Comparison of ENCODE assay signal across 25 cellular contexts in genomic region chr17:57247913-57248312, GRCh38. TPM values are rescaled to one million over a fixed set of nuclear protein-coding genes. Genes with fewer than 3 reads are reported as not detected.
DNase-seq lines count a peak whose midpoint lies in the region; ATAC-seq, FAIRE-seq and TF ChIP-seq lines count a peak whose summit lies in the region.
"Had no signal": no experiment of that assay in that cellular context is flagged by ENCODE, and none has a peak within 500 bp of the region (broad histone marks: within the 10 kb centered on the region; RNA-seq: fewer than 3 reads in every experiment).

No MANE protein-coding gene starts in this region.

- no peak overlapping the region for H3K27ac ChIP-seq in A549
- no peak overlapping the region for H3K27ac ChIP-seq in K562 (ENCODE audit: extremely low read depth, low read depth, low read length)
- no peak overlapping the region for H3K27ac ChIP-seq in WERI-Rb-1
- H3K27ac ChIP-seq: 22Rv1, BLaER1 had no signal

- no peak for TF ChIP-seq POLR2A in A549 (IDR thresholded peaks at IDR 0.05; ENCODE audit: low read length)
- TF ChIP-seq POLR2A in K562 (conservative IDR thresholded peaks at IDR 0.05), result no peak

- no peaks in the 10 kb centered on the region for H3K27me3 ChIP-seq in K562 (ENCODE audit: control insufficient read depth in 2 of 2, insufficient read depth in 2 of 2, low read length in 2 of 2)
- no peaks in the 10 kb centered on the region for H3K27me3 ChIP-seq in WERI-Rb-1 (ENCODE audit: insufficient read depth, low read depth, severe bottlenecking)
- H3K27me3 ChIP-seq: BE2C, BLaER1 had no signal

- peaks cover 24% of the 10 kb centered on the region; the same call in 2 of the 3 replicates for H3K9me3 ChIP-seq in A549
- no peaks in the 10 kb centered on the region; the same call in 1 of the 2 replicates for H3K9me3 ChIP-seq in K562 (replicated peaks; ENCODE audit: control insufficient read depth, insufficient read depth, low read depth, low read length)
- peaks cover 21% of the 10 kb centered on the region for H3K9me3 ChIP-seq in WERI-Rb-1 (ENCODE audit: severe bottlenecking)
- H3K9me3 ChIP-seq: BE2C had no signal

- BruUV-seq in K562 (replicated peaks; lab: Mats Ljungman, UMichigan), result no TSS peak

- H2AFZ ChIP-seq in K562 (ENCODE audit: low read depth, low read length), result no peak overlapping the region

- H3K36me3 Mint-ChIP-seq in activated CD4-positive, alpha-beta T cell treated with anti-CD3 and anti-CD28 coated beads, Interleukin-2, amount 10 ng/mL, durations not matched to agents 24 days and 14 days (ENCODE audit: low read depth), result peaks cover 4% of the 10 kb centered on the region
- no peaks in the 10 kb centered on the region for H3K36me3 Mint-ChIP-seq in activated CD4-positive, alpha-beta T cell treated with anti-CD3 and anti-CD28 coated beads for 36 hours (ENCODE audit: low read depth)
- H3K36me3 Mint-ChIP-seq: CD14-positive monocyte; CD4-positive, alpha-beta memory T cell; CD4-positive, CD25-positive, alpha-beta regulatory T cell had no signal

- no peak overlapping the region for H3K4me3 ChIP-seq in A549
- no peak overlapping the region for H3K4me3 ChIP-seq in K562
- no peak overlapping the region for H3K4me3 ChIP-seq in WERI-Rb-1 (ENCODE audit: low read depth, low read length)
- H3K4me3 ChIP-seq: BLaER1, GM12878 had no signal

- in situ Hi-C loops in K562 (cut with MboI), result no loop called here

- TF ChIP-seq EP300 in A549 (IDR thresholded peaks at IDR 0.05), result no peak
- no peak for TF ChIP-seq EP300 in K562 (IDR thresholded peaks at IDR 0.05; ENCODE audit: low read length)

- TF ChIP-seq RAD21 in A549 (conservative IDR thresholded peaks at IDR 0.05 in 1 of 2, IDR thresholded peaks at IDR 0.05 in 1 of 2) (no peak), K562 (CRISPR knock-in tag; conservative IDR thresholded peaks at IDR 0.05 in 1 of 2, IDR thresholded peaks at IDR 0.05 in 1 of 2) (no peak)

- no peak for ATAC-seq in activated CD4-positive, alpha-beta T cell treated with anti-CD3 and anti-CD28 coated beads for 36 hours
- ATAC-seq in A549 (no peak), K562 (no peak)
- ATAC-seq: GM12878 had no signal

- WGBS in A549 (ENCODE audit: missing lambda C conversion rate), result 22% methylated on average over 2 of the region's 2 CpGs
- 3% methylated on average over 2 of the region's 2 CpGs for WGBS in K562 (ENCODE audit: insufficient coverage, low coverage, missing lambda C conversion rate)

- TF ChIP-seq CTCF in A549 (IDR thresholded peaks at IDR 0.05) (no peak), K562 (IDR thresholded peaks at IDR 0.05 in 2 of 3, conservative IDR thresholded peaks at IDR 0.05 in 1 of 3; ENCODE audit: insufficient read depth in 2 of 3, low read depth in 1 of 3, low read length in 3 of 3) (no peak), WERI-Rb-1 (IDR thresholded peaks at IDR 0.05; ENCODE audit: low read depth, low read length) (no peak)

- H4K20me1 ChIP-seq in K562 (replicated peaks; ENCODE audit: control insufficient read depth, insufficient read depth, low read length), result no peaks in the 10 kb centered on the region
- H4K20me1 ChIP-seq: BLaER1 had no signal

- H3K27me3 Mint-ChIP-seq in activated CD4-positive, alpha-beta T cell treated with anti-CD3 and anti-CD28 coated beads, Interleukin-2, amount 10 ng/mL, durations not matched to agents 24 days and 14 days, result peaks cover 10% of the 10 kb centered on the region
- H3K27me3 Mint-ChIP-seq in activated CD4-positive, alpha-beta T cell treated with anti-CD3 and anti-CD28 coated beads for 36 hours, result peaks cover 2% of the 10 kb centered on the region

- POLR2A ChIA-PET in activated CD4-positive, alpha-beta T cell treated with anti-CD3 and anti-CD28 coated beads for 36 hours (lab: Charles Lee), result no interaction called here
- POLR2A ChIA-PET in A549 (lab: Yijun Ruan, JAX) (no interaction called here), K562 (lab: Yijun Ruan, JAX) (no interaction called here)

- H3K4me2 ChIP-seq in A549 (no peak overlapping the region), K562 (ENCODE audit: insufficient read depth, low read length) (no peak overlapping the region)
- H3K4me2 ChIP-seq: BLaER1 had no signal

- H3K9me3 Mint-ChIP-seq in activated CD4-positive, alpha-beta T cell treated with anti-CD3 and anti-CD28 coated beads, Interleukin-2, amount 10 ng/mL, durations not matched to agents 24 days and 14 days, result peaks cover 6% of the 10 kb centered on the region
- peaks cover 4% of the 10 kb centered on the region for H3K9me3 Mint-ChIP-seq in activated CD4-positive, alpha-beta T cell treated with anti-CD3 and anti-CD28 coated beads for 36 hours (ENCODE audit: low read depth)

- H3K27ac Mint-ChIP-seq in activated CD4-positive, alpha-beta T cell treated with anti-CD3 and anti-CD28 coated beads, Interleukin-2, amount 10 ng/mL, durations not matched to agents 24 days and 14 days, result no peak overlapping the region
- H3K27ac Mint-ChIP-seq in activated CD4-positive, alpha-beta T cell treated with anti-CD3 and anti-CD28 coated beads for 36 hours, result no peak overlapping the region
- H3K27ac Mint-ChIP-seq: CD14-positive monocyte; CD4-positive, alpha-beta memory T cell; CD4-positive, CD25-positive, alpha-beta regulatory T cell; CD8-positive, alpha-beta memory T cell had no signal

- H3K4me1 Mint-ChIP-seq in activated CD4-positive, alpha-beta T cell treated with anti-CD3 and anti-CD28 coated beads, Interleukin-2, amount 10 ng/mL, durations not matched to agents 24 days and 14 days, result peaks cover 5% of the 10 kb centered on the region
- peaks cover 4% of the 10 kb centered on the region for H3K4me1 Mint-ChIP-seq in activated CD4-positive, alpha-beta T cell treated with anti-CD3 and anti-CD28 coated beads for 36 hours
- H3K4me1 Mint-ChIP-seq: CD14-positive monocyte had no signal

- H3K4me1 ChIP-seq in A549 (peaks cover 8% of the 10 kb centered on the region; the same call in 1 of the 3 replicates), K562 (replicated peaks in 1 of 2; ENCODE audit: control insufficient read depth in 2 of 2, insufficient read depth in 2 of 2, low read length in 2 of 2) (peaks cover 0 to 3% of the 10 kb centered on the region in 2 experiments; a peak in 1 of 5 replicates)

- FAIRE-seq in A549 (lab: Jason Lieb, UNC) (no peak), K562 (lab: Jason Lieb, UNC) (no peak)
- FAIRE-seq: GM12878, GM12892, GM18507 had no signal

- intact Hi-C loops in activated CD4-positive, alpha-beta T cell treated with anti-CD3 and anti-CD28 coated beads, Interleukin-2, amount 10 ng/mL, durations not matched to agents 24 days and 14 days (cut with micrococcal nuclease), result loop anchor here (10.0 kb wide), 1 partner anchor 267 kb away; no protein-coding TSS in a partner anchor
- intact Hi-C loops in activated CD4-positive, alpha-beta T cell treated with anti-CD3 and anti-CD28 coated beads for 36 hours (cut with DNase I, micrococcal nuclease), result loop anchor here in 1 of 2 experiments (10.0 kb wide), 1 partner anchor 267 kb away; no protein-coding TSS in a partner anchor
- intact Hi-C loops in K562 (cut with micrococcal nuclease), result loop anchor here (10.0 kb wide), 1 partner anchor 497 kb away; the partner anchor contains the start of gene CCDC182

- H3K79me2 ChIP-seq in K562 (ENCODE audit: control insufficient read depth, insufficient read depth, low read length), result no peaks in the 10 kb centered on the region

- no peak overlapping the region for H3K9ac ChIP-seq in K562 (ENCODE audit: insufficient read depth in 1 of 2, low read depth in 2 of 2, low read length in 2 of 2)
- H3K9ac ChIP-seq: BLaER1 had no signal

- H3K9me1 ChIP-seq in K562 (ENCODE audit: control insufficient read depth, insufficient read depth, low read length), result no peaks in the 10 kb centered on the region

- no peak overlapping the region for H3K4me3 Mint-ChIP-seq in activated CD4-positive, alpha-beta T cell treated with anti-CD3 and anti-CD28 coated beads, Interleukin-2, amount 10 ng/mL, durations not matched to agents 24 days and 14 days
- H3K4me3 Mint-ChIP-seq in activated CD4-positive, alpha-beta T cell treated with anti-CD3 and anti-CD28 coated beads for 36 hours, result no peak overlapping the region
- H3K4me3 Mint-ChIP-seq: CD14-positive monocyte; CD4-positive, alpha-beta memory T cell; CD4-positive, CD25-positive, alpha-beta regulatory T cell; CD8-positive, alpha-beta memory T cell had no signal

- peak; percentile 8 for DNase-seq in activated CD4-positive, alpha-beta T cell treated with anti-CD3 and anti-CD28 coated beads, Interleukin-2, amount 10 ng/mL, durations not matched to agents 24 days and 14 days
- DNase-seq in activated CD4-positive, alpha-beta T cell treated with anti-CD3 and anti-CD28 coated beads for 36 hours, result no peak
- no peak for DNase-seq in A549 (ENCODE audit: low read depth in 1 of 2, low spot score in 1 of 2)
- no peak for DNase-seq in K562 (ENCODE audit: extremely low read depth in 1 of 4, low spot score in 3 of 4)
- no peak for DNase-seq in WERI-Rb-1
- DNase-seq: ACHN; BE2C; C1 segment of cervical spinal cord; CD4-positive, alpha-beta memory T cell; CD4-positive, CD25-positive, alpha-beta regulatory T cell; CD8-positive, alpha-beta memory T cell; COR-L47; DMS 273 treated with DMSO at 0.1 percent for 48 hours; DMS153; DMS53; DMS79; DND-41; EL; GDM1 had no signal

- CTCF ChIA-PET in activated CD4-positive, alpha-beta T cell treated with anti-CD3 and anti-CD28 coated beads for 36 hours (lab: Charles Lee), result interaction anchor here (1.8 kb wide), 1 partner anchor 193 kb away, joined by 11 read pairs; no protein-coding TSS in a partner anchor
- CTCF ChIA-PET in A549 (lab: Yijun Ruan, JAX), result interaction anchor here (0.8 to 2.4 kb wide), 4 partner anchors 57 to 585 kb away, joined by 3 to 5 read pairs (median 4); no protein-coding TSS in a partner anchor
- CTCF ChIA-PET in K562 (lab: Yijun Ruan, JAX; ENCODE audit: low intra/inter-chr PET ratio), result no interaction called here

- no peaks in the 10 kb centered on the region for H3K36me3 ChIP-seq in K562 (ENCODE audit: control insufficient read depth, insufficient read depth, low read length)
- no peaks in the 10 kb centered on the region for H3K36me3 ChIP-seq in WERI-Rb-1
- H3K36me3 ChIP-seq: BE2C, BLaER1 had no signal

RNA-seq across cellular contexts. Expression of gene MSI2, which starts 8.4 kb away (rescaled TPM):
- 171 and 172 TPM in 2 replicates for total RNA-seq in activated CD4-positive, alpha-beta T cell treated with anti-CD3 and anti-CD28 coated beads, Interleukin-2, amount 10 ng/mL, durations not matched to agents 24 days and 14 days
- total RNA-seq in activated CD4-positive, alpha-beta T cell treated with anti-CD3 and anti-CD28 coated beads for 36 hours, result 10 to 100 TPM; 55.3 to 57.2 TPM
- 44.4 and 47.5 TPM in 2 replicates for polyA plus RNA-seq in A549 (2011; rRNA removed)
- polyA plus RNA-seq in A549 (2012; cell fraction: cytosol; rRNA removed), result 28.1 and 30.1 TPM in 2 replicates
- polyA plus RNA-seq in A549 (2012; cell fraction: nucleus; rRNA removed), result 24.4 and 31.1 TPM in 2 replicates
- 40.9 to 45.4 TPM (median 43.6 TPM) in 3 replicates for polyA plus RNA-seq in A549 (2017; fragmentation: RNase III; extraction: RNeasy Plus Mini Kit Qiagen cat#74134 plus additional on column Dnase treatment)
- polyA minus RNA-seq in A549 (2011; rRNA and poly(A)+ RNA removed), result 66.7 and 75.6 TPM in 2 replicates
- total RNA-seq in K562 (2011; cell fraction: chromatin; rRNA removed; ENCODE audit: low replicate concordance), result 290 and 357 TPM in 2 replicates
- 109 and 121 TPM in 2 replicates for total RNA-seq in K562 (2011; cell fraction: nucleolus; rRNA removed)
- total RNA-seq in K562 (2011; cell fraction: nucleoplasm; rRNA removed), result 200 and 269 TPM in 2 replicates
- 29.7 and 51.4 TPM in 2 replicates for total RNA-seq in K562 (2014; rRNA removed)
- total RNA-seq in K562 (2014; rRNA removed; fragmentation: Illumina TruSeq; extraction: Trizol), result 42.4 and 50.3 TPM in 2 replicates
- total RNA-seq in K562 (2015; rRNA removed; fragmentation: Illumina TruSeq; extraction: Trizol), result 45.2 and 50.9 TPM in 2 replicates
- 60.4 and 61.8 TPM in 2 replicates for total RNA-seq in K562 (2021)
- 36.8 and 48.9 TPM in 2 replicates for polyA plus RNA-seq in K562 (2011; rRNA removed)
- 25.6 and 43.5 TPM in 2 replicates for polyA plus RNA-seq in K562 (2011; cell fraction: cytosol; rRNA removed)
- polyA plus RNA-seq in K562 (2011; cell fraction: nucleus; rRNA removed), result 61.4 and 77.7 TPM in 2 replicates
- polyA plus RNA-seq in K562 (2012), result 37.7 and 43.6 TPM in 2 replicates
- polyA plus RNA-seq in K562 (2014; fragmentation: Illumina TruSeq; extraction: Trizol), result 56.3 and 66.6 TPM in 2 replicates
- polyA plus RNA-seq in K562 (2014; fragmentation: Nextera tagmentation; extraction: Ambion mirVana), result 1 to 10 TPM; 4.6 to 5.3 TPM
- 30.5 and 35.5 TPM in 2 replicates for polyA plus RNA-seq in K562 (2014; rRNA removed)
- 72.6 and 78.9 TPM in 2 replicates for polyA minus RNA-seq in K562 (2011; rRNA and poly(A)+ RNA removed)
- polyA minus RNA-seq in K562 (2011; cell fraction: cytosol; rRNA and poly(A)+ RNA removed), result 32.4 and 39.6 TPM in 2 replicates
- 38.9 and 58.1 TPM in 2 replicates for polyA minus RNA-seq in K562 (2011; cell fraction: nucleus; rRNA and poly(A)+ RNA removed)
